15 cellular contexts compared by ENCODE assay signal in the genomic region with DNA sequence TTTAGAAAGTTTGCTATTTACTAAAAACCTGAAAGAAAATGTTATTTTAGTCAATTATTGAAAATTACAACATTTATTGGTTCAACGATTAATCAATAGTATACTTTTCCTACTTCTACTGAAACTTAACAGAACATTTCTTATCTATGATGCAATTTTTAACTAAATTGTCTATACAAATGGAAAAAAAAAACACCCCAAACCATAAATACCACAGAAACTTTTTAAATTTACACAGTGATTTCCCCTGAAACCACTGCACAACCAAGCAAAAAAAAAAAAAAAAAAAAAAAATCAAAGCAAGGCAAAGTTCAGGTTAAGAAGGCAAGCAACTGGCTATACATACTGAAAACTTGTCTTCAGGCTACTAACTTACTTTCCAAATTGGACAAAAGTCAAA.
DNase-seq lines count a peak whose midpoint lies in the region; ATAC-seq and TF ChIP-seq lines count a peak whose summit lies in the region.
"Had no signal": no experiment of that assay in that cellular context is flagged by ENCODE, and none has a peak within 500 bp of the region (broad histone marks: within the 10 kb centered on the region; RNA-seq: fewer than 3 reads in every experiment).

No MANE protein-coding gene starts in this region.

- no peak for TF ChIP-seq CTCF in thyroid gland (IDR thresholded peaks at IDR 0.05)

- no peaks in the 10 kb centered on the region for H3K9me3 Mint-ChIP-seq in T-helper 2 cell treated with Interferon-gamma antibody and Interleukin-4, amounts not matched to agents 5 μg/mL and 100 μg/mL, for 36 hours
- H3K9me3 Mint-ChIP-seq: CD14-positive monocyte had no signal

- no peak overlapping the region for H3K27ac Mint-ChIP-seq in T-helper 2 cell treated with Interferon-gamma antibody and Interleukin-4, amounts not matched to agents 5 μg/mL and 100 μg/mL, for 36 hours

- peak; percentile 56 for ATAC-seq in GM18499 (IDR thresholded peaks at IDR 0.05; ENCODE audit: insufficient read depth, unreplicated experiment)
- ATAC-seq in GM19324 (IDR thresholded peaks at IDR 0.05; ENCODE audit: low FRiP score, unreplicated experiment) = peak; percentile 46
- ATAC-seq in HG02678 (IDR thresholded peaks at IDR 0.05; ENCODE audit: unreplicated experiment) = peak; percentile 68
- peak; percentile 78 for ATAC-seq in HG03575 (IDR thresholded peaks at IDR 0.05; ENCODE audit: extremely low read depth, insufficient number of reproducible peaks, low FRiP score, unreplicated experiment)
- ATAC-seq: Panc1 had no signal

- no peaks in the 10 kb centered on the region for H3K9me3 ChIP-seq in thyroid gland

- TF ChIP-seq POLR2A in thyroid gland (IDR thresholded peaks at IDR 0.05) = no peak

- intact Hi-C loops in thyroid gland (cut with DNase I) = no loop called here

- no peak overlapping the region for H3K4me3 ChIP-seq in thyroid gland (replicated peaks in 1 of 3)

- H3K27ac ChIP-seq in thyroid gland = no peak overlapping the region

- no peaks in the 10 kb centered on the region for H3K27me3 ChIP-seq in thyroid gland

- H3K36me3 Mint-ChIP-seq in T-helper 2 cell treated with Interferon-gamma antibody and Interleukin-4, amounts not matched to agents 5 μg/mL and 100 μg/mL, for 36 hours (ENCODE audit: low read depth) = peaks cover 30% of the 10 kb centered on the region

- no peaks in the 10 kb centered on the region for H3K4me1 ChIP-seq in thyroid gland

- no peak for DNase-seq in AG08396 (ENCODE audit: low spot score)
- no peak for DNase-seq in thyroid gland
- no peak for DNase-seq in KG1 (lab: John Stamatoyannopoulos, UW)
- DNase-seq in T-helper 2 cell treated with Interferon-gamma antibody and Interleukin-4, amounts not matched to agents 5 μg/mL and 100 μg/mL, for 36 hours (ENCODE audit: low spot score) = no peak
- DNase-seq: central memory CD4-positive, alpha-beta T cell; GF-D8; H7; NCI-H1930; T-helper 9 cell had no signal

- H3K36me3 ChIP-seq in thyroid gland = peaks cover 0 to 6% of the 10 kb centered on the region in 2 donors

- 94 to 95% methylated on average over 1 of the region's 1 CpG for WGBS in thyroid gland, 2 donors

- H3K4me1 Mint-ChIP-seq in T-helper 2 cell treated with Interferon-gamma antibody and Interleukin-4, amounts not matched to agents 5 μg/mL and 100 μg/mL, for 36 hours (ENCODE audit: low read depth) = peaks cover 8% of the 10 kb centered on the region

- H3K27me3 Mint-ChIP-seq in T-helper 2 cell treated with Interferon-gamma antibody and Interleukin-4, amounts not matched to agents 5 μg/mL and 100 μg/mL, for 36 hours (ENCODE audit: low read depth) = peaks cover 3% of the 10 kb centered on the region

- no peak overlapping the region for H3K4me3 Mint-ChIP-seq in T-helper 2 cell treated with Interferon-gamma antibody and Interleukin-4, amounts not matched to agents 5 μg/mL and 100 μg/mL, for 36 hours
- H3K4me3 Mint-ChIP-seq: CD14-positive monocyte had no signal
